In the genomic region with DNA sequence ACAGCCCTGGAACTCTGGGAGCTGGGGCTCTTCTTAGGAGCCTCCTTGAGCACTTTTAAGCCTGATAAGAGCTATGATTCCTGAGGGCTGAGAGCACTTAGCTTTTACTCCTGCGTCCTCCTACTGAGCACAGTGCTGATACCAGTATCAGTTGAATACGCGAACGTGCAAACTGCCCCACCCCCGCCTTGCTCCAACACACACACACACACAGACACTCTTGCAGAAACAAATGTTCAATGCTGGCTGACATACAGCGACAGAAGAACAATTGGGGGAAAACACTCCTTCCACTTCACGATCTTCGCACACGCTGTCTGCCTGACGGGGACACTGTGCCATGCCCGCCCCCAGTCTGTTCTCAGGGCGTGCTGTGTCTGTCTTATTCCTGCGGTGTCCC, we compare ENCODE assay signal across 2 cellular contexts.
TF ChIP-seq lines count a peak whose summit lies in the region.

No MANE protein-coding gene starts in this region.

TF ChIP-seq in IMR-90, 13 proteins besides CTCF, POLR2A, EP300 and RAD21:
- TF ChIP-seq NFE2L2 (IDR thresholded peaks at IDR 0.05; ENCODE audit: low read depth, low read length), result no peak
- no peak for TF ChIP-seq SMC3 (IDR thresholded peaks at IDR 0.05; ENCODE audit: low read depth, low read length)
- TF ChIP-seq RFX5 (IDR thresholded peaks at IDR 0.05; ENCODE audit: low read depth, low read length), result no peak
- TF ChIP-seq ELK1 (IDR thresholded peaks at IDR 0.05; ENCODE audit: borderline replicate concordance, low read depth, low read length), result no peak
- TF ChIP-seq MXI1 (IDR thresholded peaks at IDR 0.05; ENCODE audit: borderline replicate concordance, low read depth, low read length), result no peak
- no peak for TF ChIP-seq BHLHE40 (IDR thresholded peaks at IDR 0.05; ENCODE audit: low read depth, low read length)
- TF ChIP-seq FOS (IDR thresholded peaks at IDR 0.05; ENCODE audit: low read depth, low read length), result no peak
- no peak for TF ChIP-seq CHD1 (IDR thresholded peaks at IDR 0.05; ENCODE audit: low read depth, low read length)
- no peak for TF ChIP-seq MAZ (IDR thresholded peaks at IDR 0.05; ENCODE audit: borderline replicate concordance, low read depth, low read length)
- no peak for TF ChIP-seq CEBPB (IDR thresholded peaks at IDR 0.05; ENCODE audit: low read depth, low read length)
- no peak for TF ChIP-seq RCOR1 (IDR thresholded peaks at IDR 0.05; ENCODE audit: insufficient replicate concordance, low read length)
- no peak for TF ChIP-seq MAFK (IDR thresholded peaks at IDR 0.05; ENCODE audit: low read depth, low read length)
- TF ChIP-seq, protein P1, sequence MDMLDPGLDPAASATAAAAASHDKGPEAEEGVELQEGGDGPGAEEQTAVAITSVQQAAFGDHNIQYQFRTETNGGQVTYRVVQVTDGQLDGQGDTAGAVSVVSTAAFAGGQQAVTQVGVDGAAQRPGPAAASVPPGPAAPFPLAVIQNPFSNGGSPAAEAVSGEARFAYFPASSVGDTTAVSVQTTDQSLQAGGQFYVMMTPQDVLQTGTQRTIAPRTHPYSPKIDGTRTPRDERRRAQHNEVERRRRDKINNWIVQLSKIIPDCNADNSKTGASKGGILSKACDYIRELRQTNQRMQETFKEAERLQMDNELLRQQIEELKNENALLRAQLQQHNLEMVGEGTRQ (IDR thresholded peaks at IDR 0.05; ENCODE audit: low read depth, low read length), result no peak
TF ChIP-seq in IMR-90: peak in this region for 0.

TF ChIP-seq in neural cell, 6 proteins besides CTCF, POLR2A, EP300 and RAD21:
- TF ChIP-seq, protein P2, sequence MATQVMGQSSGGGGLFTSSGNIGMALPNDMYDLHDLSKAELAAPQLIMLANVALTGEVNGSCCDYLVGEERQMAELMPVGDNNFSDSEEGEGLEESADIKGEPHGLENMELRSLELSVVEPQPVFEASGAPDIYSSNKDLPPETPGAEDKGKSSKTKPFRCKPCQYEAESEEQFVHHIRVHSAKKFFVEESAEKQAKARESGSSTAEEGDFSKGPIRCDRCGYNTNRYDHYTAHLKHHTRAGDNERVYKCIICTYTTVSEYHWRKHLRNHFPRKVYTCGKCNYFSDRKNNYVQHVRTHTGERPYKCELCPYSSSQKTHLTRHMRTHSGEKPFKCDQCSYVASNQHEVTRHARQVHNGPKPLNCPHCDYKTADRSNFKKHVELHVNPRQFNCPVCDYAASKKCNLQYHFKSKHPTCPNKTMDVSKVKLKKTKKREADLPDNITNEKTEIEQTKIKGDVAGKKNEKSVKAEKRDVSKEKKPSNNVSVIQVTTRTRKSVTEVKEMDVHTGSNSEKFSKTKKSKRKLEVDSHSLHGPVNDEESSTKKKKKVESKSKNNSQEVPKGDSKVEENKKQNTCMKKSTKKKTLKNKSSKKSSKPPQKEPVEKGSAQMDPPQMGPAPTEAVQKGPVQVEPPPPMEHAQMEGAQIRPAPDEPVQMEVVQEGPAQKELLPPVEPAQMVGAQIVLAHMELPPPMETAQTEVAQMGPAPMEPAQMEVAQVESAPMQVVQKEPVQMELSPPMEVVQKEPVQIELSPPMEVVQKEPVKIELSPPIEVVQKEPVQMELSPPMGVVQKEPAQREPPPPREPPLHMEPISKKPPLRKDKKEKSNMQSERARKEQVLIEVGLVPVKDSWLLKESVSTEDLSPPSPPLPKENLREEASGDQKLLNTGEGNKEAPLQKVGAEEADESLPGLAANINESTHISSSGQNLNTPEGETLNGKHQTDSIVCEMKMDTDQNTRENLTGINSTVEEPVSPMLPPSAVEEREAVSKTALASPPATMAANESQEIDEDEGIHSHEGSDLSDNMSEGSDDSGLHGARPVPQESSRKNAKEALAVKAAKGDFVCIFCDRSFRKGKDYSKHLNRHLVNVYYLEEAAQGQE (IDR thresholded peaks at IDR 0.05; ENCODE audit: borderline replicate concordance), result peak; percentile 62
- TF ChIP-seq TAF1 (IDR thresholded peaks at IDR 0.05; ENCODE audit: low read depth), result no peak
- peak; percentile 28 for TF ChIP-seq SMC3 (conservative IDR thresholded peaks at IDR 0.05; ENCODE audit: poor library complexity)
- TF ChIP-seq MXI1 (conservative IDR thresholded peaks at IDR 0.05; ENCODE audit: poor library complexity, severe bottlenecking), result no peak
- TF ChIP-seq EZH2 (IDR thresholded peaks at IDR 0.05; ENCODE audit: borderline replicate concordance, insufficient read depth, low read length, poor library complexity, severe bottlenecking), result no peak
- TF ChIP-seq POLR2AphosphoS5 (IDR thresholded peaks at IDR 0.05), result peak; percentile 80
TF ChIP-seq in neural cell: peak in this region for 3.
